ENCODE assay signal across 8 cellular contexts in genomic region chr1:147598631-147599361, GRCh38. TPM values are rescaled to one million over a fixed set of nuclear protein-coding genes. Genes with fewer than 3 reads are reported as not detected.
DNase-seq lines count a peak whose midpoint lies in the region; ATAC-seq, FAIRE-seq and TF ChIP-seq lines count a peak whose summit lies in the region.

No MANE protein-coding gene starts in this region.

- peak overlapping the region; percentile 98 for H3K4me3 ChIP-seq in A549
- H3K4me3 ChIP-seq in mucosa of rectum (ENCODE audit: low read length in 2 of 2), result peak overlapping the region; percentile 85 to 89
- H3K4me3 ChIP-seq in stomach smooth muscle (ENCODE audit: low read length in 2 of 2), result peak overlapping the region; percentile 84 to 89

- H3K4me1 ChIP-seq in A549, result peaks cover 7% of the 10 kb centered on the region; the same call in 2 of the 3 replicates
- H3K4me1 ChIP-seq in mucosa of rectum (ENCODE audit: control insufficient read depth in 2 of 2, insufficient read depth in 2 of 2, low read length in 2 of 2), result peaks cover 4 to 13% of the 10 kb centered on the region in 2 donors
- H3K4me1 ChIP-seq in stomach smooth muscle (ENCODE audit: control insufficient read depth, insufficient read depth, low read length), result peaks cover 4% of the 10 kb centered on the region

- H3K27me3 Mint-ChIP-seq in activated CD4-positive, alpha-beta memory T cell treated with anti-CD3 and anti-CD28 coated beads for 36 hours, result no peaks in the 10 kb centered on the region
- peaks cover 1% of the 10 kb centered on the region for H3K27me3 Mint-ChIP-seq in endothelial cell (ENCODE audit: unreplicated experiment)

- H3K36me3 ChIP-seq in mucosa of rectum (ENCODE audit: control insufficient read depth in 2 of 2, insufficient read depth in 2 of 2, low read length in 2 of 2) (no peaks in the 10 kb centered on the region), stomach smooth muscle (ENCODE audit: control insufficient read depth in 2 of 2, insufficient read depth in 2 of 2, low read length in 2 of 2) (no peaks in the 10 kb centered on the region)

- H3K4me2 ChIP-seq in A549, result peak overlapping the region; percentile 95

- POLR2A ChIA-PET in A549 (lab: Yijun Ruan, JAX), result interaction anchor here (1.0 to 1.9 kb wide), 5 partner anchors 9 to 63 kb away, joined by 4 to 8 read pairs (median 5); partner anchors contain the start of gene BCL9
- POLR2A ChIA-PET in activated CD4-positive, alpha-beta memory T cell treated with anti-CD3 and anti-CD28 coated beads for 36 hours (lab: Charles Lee), result interaction anchor here (1.0 to 3.3 kb wide), 4 partner anchors 8 to 58 kb away, joined by 3 to 24 read pairs (median 13); partner anchors contain the start of gene BCL9

- WGBS in A549 (ENCODE audit: missing lambda C conversion rate), result 13% methylated on average over 28 of the region's 30 CpGs

- TF ChIP-seq EP300 in A549 (IDR thresholded peaks at IDR 0.05) (no peak), Ishikawa (IDR thresholded peaks at IDR 0.05; ENCODE audit: borderline replicate concordance) (no peak)

- CTCF ChIA-PET in A549 (lab: Yijun Ruan, JAX), result interaction anchor here (0.9 to 1.9 kb wide), 7 partner anchors 60 to 356 kb away, joined by 3 to 6 read pairs (median 3); partner anchors contain the start of gene CHD1L
- CTCF ChIA-PET in activated CD4-positive, alpha-beta memory T cell treated with anti-CD3 and anti-CD28 coated beads for 36 hours (lab: Charles Lee), result interaction anchor here (0.8 to 5.2 kb wide), 12 partner anchors 9 to 356 kb away, joined by 3 to 17 read pairs (median 3); partner anchors contain the start of genes BCL9 and CHD1L

- H3K27ac ChIP-seq in A549, result peak overlapping the region; percentile 91 to 97
- peak overlapping the region; percentile 65 to 77 for H3K27ac ChIP-seq in mucosa of rectum (ENCODE audit: low read depth in 2 of 2, low read length in 2 of 2)
- H3K27ac ChIP-seq in stomach smooth muscle (ENCODE audit: low read length), result peak overlapping the region; percentile 81

- H3K9me3 ChIP-seq in A549 (no peaks in the 10 kb centered on the region; the same call in 2 of the 3 replicates), mucosa of rectum (ENCODE audit: control insufficient read depth in 2 of 2, low read length in 2 of 2) (no peaks in the 10 kb centered on the region), stomach smooth muscle (ENCODE audit: control insufficient read depth in 2 of 2, low read length in 2 of 2) (no peaks in the 10 kb centered on the region)

- H3K27me3 ChIP-seq in mucosa of rectum (ENCODE audit: control insufficient read depth in 2 of 2, insufficient read depth in 2 of 2, low read length in 2 of 2) (no peaks in the 10 kb centered on the region), stomach smooth muscle (ENCODE audit: control insufficient read depth in 1 of 2, insufficient read depth in 2 of 2, low read length in 2 of 2) (no peaks in the 10 kb centered on the region)

- H3K27ac Mint-ChIP-seq in activated CD4-positive, alpha-beta memory T cell treated with anti-CD3 and anti-CD28 coated beads for 36 hours, result peak overlapping the region; percentile 74
- peak overlapping the region; percentile 74 for H3K27ac Mint-ChIP-seq in endothelial cell (ENCODE audit: unreplicated experiment)

- H3K4me1 Mint-ChIP-seq in activated CD4-positive, alpha-beta memory T cell treated with anti-CD3 and anti-CD28 coated beads for 36 hours (ENCODE audit: low read depth), result peaks cover 22% of the 10 kb centered on the region
- H3K4me1 Mint-ChIP-seq in endothelial cell (ENCODE audit: unreplicated experiment), result peaks cover 17% of the 10 kb centered on the region

- no peak for TF ChIP-seq CTCF in A549 (IDR thresholded peaks at IDR 0.05)
- TF ChIP-seq CTCF in endothelial cell (IDR thresholded peaks at IDR 0.05; ENCODE audit: unreplicated experiment), result no peak

- TF ChIP-seq RAD21 in A549 (conservative IDR thresholded peaks at IDR 0.05 in 1 of 2, IDR thresholded peaks at IDR 0.05 in 1 of 2) (no peak), Ishikawa (IDR thresholded peaks at IDR 0.05; ENCODE audit: low read depth) (no peak)

- peak; percentile 45 to 59 for ATAC-seq in A549
- peak; percentile 7 for ATAC-seq in GM19372 (IDR thresholded peaks at IDR 0.05; ENCODE audit: low read depth, unreplicated experiment)
- no peak for ATAC-seq in GM19328 (IDR thresholded peaks at IDR 0.05; ENCODE audit: unreplicated experiment)

- peak overlapping the region; percentile 82 for H3K4me3 Mint-ChIP-seq in activated CD4-positive, alpha-beta memory T cell treated with anti-CD3 and anti-CD28 coated beads for 36 hours
- H3K4me3 Mint-ChIP-seq in endothelial cell (ENCODE audit: unreplicated experiment), result peak overlapping the region; percentile 91

- H3K9me3 Mint-ChIP-seq in activated CD4-positive, alpha-beta memory T cell treated with anti-CD3 and anti-CD28 coated beads for 36 hours, result no peaks in the 10 kb centered on the region
- no peaks in the 10 kb centered on the region for H3K9me3 Mint-ChIP-seq in endothelial cell (ENCODE audit: unreplicated experiment)

- no peak for FAIRE-seq in A549 (lab: Jason Lieb, UNC)

- H3K36me3 Mint-ChIP-seq in activated CD4-positive, alpha-beta memory T cell treated with anti-CD3 and anti-CD28 coated beads for 36 hours, result no peaks in the 10 kb centered on the region
- no peaks in the 10 kb centered on the region for H3K36me3 Mint-ChIP-seq in endothelial cell (ENCODE audit: low read depth, unreplicated experiment)

- TF ChIP-seq POLR2A in A549 (IDR thresholded peaks at IDR 0.05; ENCODE audit: low read length), result no peak

- intact Hi-C loops in activated CD4-positive, alpha-beta memory T cell treated with anti-CD3 and anti-CD28 coated beads for 36 hours (cut with micrococcal nuclease), result loop anchor here (1.0 kb wide), 3 partner anchors 53 to 72 kb away; partner anchors contain the start of genes ACP6 and BCL9

- H3K9ac ChIP-seq in mucosa of rectum (ENCODE audit: low read depth in 1 of 2, low read length in 2 of 2) (peak overlapping the region; percentile 68 to 80), stomach smooth muscle (ENCODE audit: low read length in 2 of 2) (peak overlapping the region; percentile 71 to 82)

- DNase-seq in A549 (ENCODE audit: low read depth in 1 of 2, low spot score in 1 of 2), result peak in 1 of 2 experiments; percentile 8
- peak; percentile 43 for DNase-seq in activated CD4-positive, alpha-beta memory T cell treated with anti-CD3 and anti-CD28 coated beads for 36 hours
- DNase-seq in endothelial cell (ENCODE audit: low spot score), result peak; percentile 47

TF ChIP-seq in A549, 52 proteins besides CTCF, POLR2A, EP300 and RAD21:
- TF ChIP-seq MAZ (IDR thresholded peaks at IDR 0.05; ENCODE audit: borderline replicate concordance, low read depth, low read length), result no peak
- no peak for TF ChIP-seq EHMT2 (IDR thresholded peaks at IDR 0.05; ENCODE audit: low read depth)
- peak; percentile 28; the same call in 1 of the 2 replicates for TF ChIP-seq CBX8 (IDR thresholded peaks at IDR 0.05)
- no peak for TF ChIP-seq KDM5A (IDR thresholded peaks at IDR 0.05)
- no peak for TF ChIP-seq FOSB (CRISPR knock-in tag; IDR thresholded peaks at IDR 0.05)
- TF ChIP-seq RNF2 (IDR thresholded peaks at IDR 0.05; ENCODE audit: borderline replicate concordance, low read depth), result 0 out of 2 replicates have a peak, but pooled peaks have one; percentile 65
- no peak for TF ChIP-seq BHLHE40 (IDR thresholded peaks at IDR 0.05; ENCODE audit: low read depth, low read length)
- TF ChIP-seq E2F6 (IDR thresholded peaks at IDR 0.05; ENCODE audit: borderline replicate concordance, low read depth), result 0 out of 2 replicates have a peak, but pooled peaks have one; percentile 12
TF ChIP-seq in A549: peak in this region for 3.

TF ChIP-seq in Ishikawa, 13 proteins besides CTCF, POLR2A, EP300 and RAD21:
- TF ChIP-seq TCF12 (IDR thresholded peaks at IDR 0.05; ENCODE audit: low read depth) (0 out of 2 replicates have a peak, but pooled peaks have one; percentile 12), CEBPB (IDR thresholded peaks at IDR 0.05) (no peak), FOXM1 (IDR thresholded peaks at IDR 0.05; ENCODE audit: borderline replicate concordance, low read depth) (no peak), EGR1 (IDR thresholded peaks at IDR 0.05) (no peak), YY1 (IDR thresholded peaks at IDR 0.05; ENCODE audit: low read depth) (no peak), ZBTB7A (IDR thresholded peaks at IDR 0.05; ENCODE audit: low read depth) (peak; percentile 83), REST (IDR thresholded peaks at IDR 0.05; ENCODE audit: low read depth) (no peak)

RNA-seq across cellular contexts. Expression of gene BCL9, which starts 57.5 kb away (rescaled TPM):
- 4.4 and 7.4 TPM in 2 replicates for polyA plus RNA-seq in A549 (2011; rRNA removed)
- polyA plus RNA-seq in A549 (2012; cell fraction: cytosol; rRNA removed), result 4.2 and 5.5 TPM in 2 replicates
- 4.3 and 5.1 TPM in 2 replicates for polyA plus RNA-seq in A549 (2012; cell fraction: nucleus; rRNA removed)
- 4.7 to 6.0 TPM (median 5.5 TPM) in 3 replicates for polyA plus RNA-seq in A549 (2017; fragmentation: RNase III; extraction: RNeasy Plus Mini Kit Qiagen cat#74134 plus additional on column Dnase treatment)
- polyA minus RNA-seq in A549 (2011; rRNA and poly(A)+ RNA removed), result 7.1 and 8.3 TPM in 2 replicates
- 10 to 100 TPM; 28.0 to 29.4 TPM for total RNA-seq in activated CD4-positive, alpha-beta memory T cell treated with anti-CD3 and anti-CD28 coated beads for 36 hours
- 36.6 TPM for total RNA-seq in endothelial cell (ENCODE audit: unreplicated experiment)
